8 cellular contexts compared by ENCODE assay signal in genomic region chr22:37674951-37675929, GRCh38. TPM values are rescaled to one million over a fixed set of nuclear protein-coding genes. Genes with fewer than 3 reads are reported as not detected.
DNase-seq lines count a peak whose midpoint lies in the region; ATAC-seq, FAIRE-seq and TF ChIP-seq lines count a peak whose summit lies in the region.

Gene LGALS1 (plus strand): TSS chr22:37675636. CDS start chr22:37675703, 67 bp downstream.

- H3K4me1 ChIP-seq in RWPE2 (ENCODE audit: insufficient read depth, poor library complexity, severe bottlenecking) = peaks cover 13% of the 10 kb centered on the region
- H3K4me1 ChIP-seq in neuron (ENCODE audit: insufficient read depth, low read length) = peaks cover 15% of the 10 kb centered on the region

- ATAC-seq in GM18909 (IDR thresholded peaks at IDR 0.05; ENCODE audit: poor library complexity, unreplicated experiment) = peak; percentile 42
- ATAC-seq in RWPE2 (ENCODE audit: low read depth) = peak; percentile 75

- peak within 1 kb of the TSS; percentile 84 for H2AFZ ChIP-seq in neuron (ENCODE audit: low read depth, low read length)

- H3K4me3 Mint-ChIP-seq in type B pancreatic cell = peak within 1 kb of the TSS; percentile 83

- H3K27me3 ChIP-seq in RWPE2 (ENCODE audit: insufficient read depth, poor library complexity, severe bottlenecking) = no peaks in the 10 kb centered on the region
- no peaks in the 10 kb centered on the region for H3K27me3 ChIP-seq in neuron (ENCODE audit: insufficient read depth, low read length)

- H3K4me3 ChIP-seq in RWPE2 (ENCODE audit: severe bottlenecking) = peak within 1 kb of the TSS; percentile 63
- H3K4me3 ChIP-seq in neuron (ENCODE audit: low read length) = peak within 1 kb of the TSS; percentile 54

- no peaks in the 10 kb centered on the region for H3K27me3 Mint-ChIP-seq in type B pancreatic cell

- no peak for FAIRE-seq in frontal cortex (lab: Jason Lieb, UNC)

- peak within 1 kb of the TSS; percentile 93 for H3K27ac ChIP-seq in RWPE2 (ENCODE audit: poor library complexity, severe bottlenecking)

- H3K4me1 Mint-ChIP-seq in type B pancreatic cell (ENCODE audit: unreplicated experiment) = peaks cover 8% of the 10 kb centered on the region

- TF ChIP-seq CTCF in RWPE2 (IDR thresholded peaks at IDR 0.05; ENCODE audit: poor library complexity, severe bottlenecking) (no peak), type B pancreatic cell (conservative IDR thresholded peaks at IDR 0.05) (no peak)

- H3K9me3 ChIP-seq in RWPE2 (ENCODE audit: severe bottlenecking) (no peaks in the 10 kb centered on the region), neuron (ENCODE audit: low read length) (no peaks in the 10 kb centered on the region)

- DNase-seq in AG20443 (ENCODE audit: low spot score) (peak; percentile 96), HPDE6-E6E7 (ENCODE audit: extremely low spot score) (peak; percentile 80), RWPE2 (ENCODE audit: low spot score) (peak; percentile 97), frontal cortex (ENCODE audit: low spot score in 2 of 2) (peak; percentile 72 to 78), type B pancreatic cell (ENCODE audit: extremely low spot score, unreplicated experiment) (no peak)
- DNase-seq in activated naive CD4-positive, alpha-beta T cell treated with anti-CD3 and anti-CD28 coated beads, Interleukin-2, amount 50 U/mL, for 16 hours = peak; percentile 42

- H3K27ac Mint-ChIP-seq in type B pancreatic cell = peak within 1 kb of the TSS; percentile 55

- H3K36me3 Mint-ChIP-seq in type B pancreatic cell = no peaks in the 10 kb centered on the region

- H3K9me3 Mint-ChIP-seq in type B pancreatic cell = no peaks in the 10 kb centered on the region

- H3K36me3 ChIP-seq in RWPE2 (ENCODE audit: low read depth) (peaks cover 34% of the 10 kb centered on the region), neuron (ENCODE audit: insufficient read depth, low read length) (no peaks in the 10 kb centered on the region)

RNA-seq across cellular contexts. Expression of gene LGALS1, which starts in this region (rescaled TPM):
- total RNA-seq in frontal cortex = 101 TPM
- total RNA-seq in type B pancreatic cell (ENCODE audit: low replicate concordance) = 1.8 and 235 TPM in 2 replicates
